9 cellular contexts compared by ENCODE assay signal in genomic region chr21:43734830-43735229, GRCh38. TPM values are rescaled to one million over a fixed set of nuclear protein-coding genes. Genes with fewer than 3 reads are reported as not detected.
DNase-seq lines count a peak whose midpoint lies in the region; ATAC-seq and TF ChIP-seq lines count a peak whose summit lies in the region.
"Had no signal": no experiment of that assay in that cellular context is flagged by ENCODE, and none has a peak within 500 bp of the region (broad histone marks: within the 10 kb centered on the region; RNA-seq: fewer than 3 reads in every experiment).

No MANE protein-coding gene starts in this region.

- ATAC-seq in left lung: peak; percentile 49
- no peak for ATAC-seq in HG03457 (IDR thresholded peaks at IDR 0.05; ENCODE audit: unreplicated experiment)
- no peak for ATAC-seq in GM18873 (IDR thresholded peaks at IDR 0.05; ENCODE audit: low FRiP score, unreplicated experiment)
- no peak for ATAC-seq in HG02884 (IDR thresholded peaks at IDR 0.05; ENCODE audit: unreplicated experiment)

- TF ChIP-seq POLR2A in Peyer's patch (IDR thresholded peaks at IDR 0.05): no peak

- DNase-seq in Peyer's patch: no peak
- DNase-seq in choroid plexus epithelial cell (ENCODE audit: low read depth): peak; percentile 69
- peak in 1 of 2 donors; percentile 53 for DNase-seq in left lung
- DNase-seq in HAP-1 (ENCODE audit: low spot score in 2 of 2): no peak
- DNase-seq: NCI-H1417 had no signal

- TF ChIP-seq CTCF in Peyer's patch (IDR thresholded peaks at IDR 0.05): no peak
- no peak for TF ChIP-seq CTCF in choroid plexus epithelial cell (conservative IDR thresholded peaks at IDR 0.05; ENCODE audit: low read depth, low read length)
- TF ChIP-seq CTCF in left lung (IDR thresholded peaks at IDR 0.05): no peak

- intact Hi-C loops in left lung (cut with DNase I): no loop called here

- in situ Hi-C loops in HAP-1 (cut with MboI; ENCODE audit: low sequenced_read_pairs): no loop called here

- H3K4me1 ChIP-seq in Peyer's patch: peaks cover 0 to 64% (median 2%) of the 10 kb centered on the region in 4 donors
- peaks cover 23 to 70% of the 10 kb centered on the region in 2 donors for H3K4me1 ChIP-seq in left lung
- H3K4me1 ChIP-seq in thymus (ENCODE audit: control insufficient read depth, insufficient read depth, low read length): peaks cover 22% of the 10 kb centered on the region
- no peaks in the 10 kb centered on the region; the same call in 1 of the 2 replicates for H3K4me1 ChIP-seq in HAP-1

- H3K27ac ChIP-seq in Peyer's patch (peak overlapping the region in 3 of 4 donors; percentile 58 to 84 (median 72)), left lung (peak overlapping the region; percentile 49 to 56), thymus (ENCODE audit: low read depth) (peak overlapping the region; percentile 70)

- 38% methylated on average over 12 of the region's 12 CpGs for WGBS in thymus

- H3K27me3 ChIP-seq in Peyer's patch (no peaks in the 10 kb centered on the region), left lung (no peaks in the 10 kb centered on the region), thymus (ENCODE audit: control insufficient read depth, insufficient read depth) (no peaks in the 10 kb centered on the region), HAP-1 (ENCODE audit: low read depth) (no peaks in the 10 kb centered on the region)

- H3K4me3 ChIP-seq in Peyer's patch: peak overlapping the region in 1 of 4 donors; percentile 4
- H3K4me3 ChIP-seq in choroid plexus epithelial cell (ENCODE audit: low read depth, low read length): no peak overlapping the region
- H3K4me3 ChIP-seq in left lung: no peak overlapping the region
- no peak overlapping the region for H3K4me3 ChIP-seq in thymus (ENCODE audit: low read length)
- H3K4me3 ChIP-seq in HAP-1: no peak overlapping the region

- H3K9me3 ChIP-seq in Peyer's patch: no peaks in the 10 kb centered on the region
- no peaks in the 10 kb centered on the region for H3K9me3 ChIP-seq in left lung
- no peaks in the 10 kb centered on the region for H3K9me3 ChIP-seq in thymus (ENCODE audit: control insufficient read depth)
- no peaks in the 10 kb centered on the region for H3K9me3 ChIP-seq in HAP-1

- H3K36me3 ChIP-seq in Peyer's patch (peaks cover 0 to 30% (median 0%) of the 10 kb centered on the region in 3 donors), left lung (peaks cover 0 to 59% of the 10 kb centered on the region in 2 donors), thymus (ENCODE audit: control insufficient read depth, insufficient read depth) (no peaks in the 10 kb centered on the region), HAP-1 (replicated peaks) (peaks cover 3% of the 10 kb centered on the region; the same call in 1 of the 2 replicates)

RNA-seq across cellular contexts. Expression of gene PDXK, which starts 15.9 kb away (rescaled TPM):
- total RNA-seq in Peyer's patch: 100 to 1,000 TPM in 3 of 4 donors, 10 to 100 TPM in 1; 83.3 to 206 (median 152) TPM
- total RNA-seq in left lung: 100 to 1,000 TPM; 287 to 305 TPM
- polyA plus RNA-seq in thymus: 59.0 TPM

RNA-seq across cellular contexts. Expression of gene CSTB, which starts 41.3 kb away (rescaled TPM):
- 10 to 100 TPM in 3 of 4 donors, 1 to 10 TPM in 1; 7.4 to 16.1 (median 13.3) TPM for total RNA-seq in Peyer's patch
- total RNA-seq in left lung: 100 to 1,000 TPM; 123 to 133 TPM
- polyA plus RNA-seq in thymus: 198 TPM

RNA-seq across cellular contexts. Expression of gene RRP1, which starts 54.5 kb away (rescaled TPM):
- 10 to 100 TPM; 11.1 to 32.2 (median 12.9) TPM for total RNA-seq in Peyer's patch
- total RNA-seq in left lung: 10 to 100 TPM; 16.1 to 19.6 TPM
- polyA plus RNA-seq in thymus: 16.3 TPM

Comparison
In these comparisons a context has a peak if more than half of its experiments do, and no peak if none do; other contexts are left out.
1. RNA of gene CSTB, which starts 41.3 kb away (total RNA-seq): 123 to 133 TPM in left lung; 7.4 to 16.1 TPM in Peyer's patch; every median in the first group is over 4 times any median in the second.
2. Peak in every context shown above with its lines, with median percentiles within 50 percentile points of each other: H3K27ac ChIP-seq.